7 cellular contexts compared by ENCODE assay signal in the genomic region with DNA sequence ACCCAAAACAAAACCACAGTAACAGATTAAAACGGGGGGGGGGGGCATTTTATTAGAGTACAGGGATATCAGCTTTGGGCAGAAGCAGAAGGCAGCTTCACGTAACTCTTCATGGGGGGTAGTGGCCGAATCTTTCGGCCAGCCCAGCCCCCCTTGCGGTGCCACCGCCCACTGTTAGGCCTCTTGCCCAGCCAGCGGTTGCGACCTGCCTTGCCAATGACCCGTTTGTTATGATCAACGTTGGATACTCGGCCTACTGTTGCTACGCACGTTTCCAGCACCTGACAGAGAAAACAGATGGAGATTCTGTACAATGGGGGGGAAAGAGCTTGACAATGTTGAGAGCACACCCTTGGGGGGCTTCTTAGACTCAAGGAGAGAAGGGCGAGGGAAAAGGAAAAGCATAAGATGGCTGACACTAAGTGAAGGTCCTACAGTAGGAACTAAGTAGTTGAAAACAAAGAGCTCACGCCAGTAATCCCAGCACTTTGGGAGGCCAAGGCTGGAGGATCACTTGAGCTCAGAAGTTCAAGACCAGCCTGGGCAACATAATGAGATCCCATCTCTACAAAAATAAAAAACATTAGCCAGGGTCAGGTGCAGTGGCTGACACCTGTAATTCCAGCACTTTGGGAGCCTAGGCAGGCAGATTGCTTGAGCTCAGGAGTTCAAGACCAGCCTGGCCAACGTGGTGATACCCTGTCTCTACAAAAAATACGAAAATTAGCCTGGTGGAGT. TPM values are rescaled to one million over a fixed set of nuclear protein-coding genes. Genes with fewer than 3 reads are reported as not detected.
A peak's percentile ranks its signal among the peaks of the same experiment; 100 is the strongest.
DNase-seq lines count a peak whose midpoint lies in the region; ATAC-seq lines count a peak whose summit lies in the region.

No MANE protein-coding gene starts in this region.

- H3K4me3 ChIP-seq in HUES64 (ENCODE audit: low read length) (peak overlapping the region; percentile 73), iPS-15b (ENCODE audit: low read depth, low read length) (peak overlapping the region; percentile 86)

- H3K4me1 ChIP-seq in HUES64 (ENCODE audit: insufficient read depth, low read length) (peaks cover 10% of the 10 kb centered on the region; the same call in 1 of the 2 replicates), iPS-15b (ENCODE audit: control insufficient read depth, insufficient read depth, low read length) (peaks cover 8% of the 10 kb centered on the region)

- H3K9me3 Mint-ChIP-seq in activated CD8-positive, alpha-beta T cell treated with anti-CD3 and anti-CD28 coated beads, Interleukin-2, amount 10 ng/mL, durations not matched to agents 7 days and 5 days (ENCODE audit: insufficient read depth) = no peaks in the 10 kb centered on the region
- no peaks in the 10 kb centered on the region for H3K9me3 Mint-ChIP-seq in stimulated activated memory B cell treated with anti-CD40 and anti-IgM and Interleukin-4, amounts not matched to agents 10 μg/mL and 1 μg/mL and 100 μg/mL, for 72 hours

- 84% methylated on average over 17 of the region's 17 CpGs for WGBS in HUES64

- peak overlapping the region; percentile 90 for H3K4me3 Mint-ChIP-seq in activated CD8-positive, alpha-beta T cell treated with anti-CD3 and anti-CD28 coated beads, Interleukin-2, amount 10 ng/mL, durations not matched to agents 7 days and 5 days
- peak overlapping the region; percentile 98 for H3K4me3 Mint-ChIP-seq in stimulated activated memory B cell treated with anti-CD40 and anti-IgM and Interleukin-4, amounts not matched to agents 10 μg/mL and 1 μg/mL and 100 μg/mL, for 72 hours

- H3K9ac ChIP-seq in HUES64 (ENCODE audit: low read depth, low read length) (0 out of 2 replicates have a peak overlapping the region, but pooled peaks have one; percentile 92), iPS-15b (ENCODE audit: low read depth, low read length) (no peak overlapping the region)

- peak overlapping the region; percentile 99 for H3K27ac Mint-ChIP-seq in activated CD8-positive, alpha-beta T cell treated with anti-CD3 and anti-CD28 coated beads, Interleukin-2, amount 10 ng/mL, durations not matched to agents 7 days and 5 days
- peak overlapping the region; percentile 96 for H3K27ac Mint-ChIP-seq in stimulated activated memory B cell treated with anti-CD40 and anti-IgM and Interleukin-4, amounts not matched to agents 10 μg/mL and 1 μg/mL and 100 μg/mL, for 72 hours

- H3K36me3 Mint-ChIP-seq in activated CD8-positive, alpha-beta T cell treated with anti-CD3 and anti-CD28 coated beads, Interleukin-2, amount 10 ng/mL, durations not matched to agents 7 days and 5 days (ENCODE audit: low read depth) = peaks cover 44% of the 10 kb centered on the region
- peaks cover 47% of the 10 kb centered on the region for H3K36me3 Mint-ChIP-seq in stimulated activated memory B cell treated with anti-CD40 and anti-IgM and Interleukin-4, amounts not matched to agents 10 μg/mL and 1 μg/mL and 100 μg/mL, for 72 hours

- ATAC-seq in activated CD8-positive, alpha-beta T cell treated with anti-CD3 and anti-CD28 coated beads, Interleukin-2, amount 10 ng/mL, durations not matched to agents 7 days and 5 days = no peak
- ATAC-seq in stimulated activated memory B cell treated with anti-CD40 and anti-IgM and Interleukin-4, amounts not matched to agents 10 μg/mL and 1 μg/mL and 100 μg/mL, for 72 hours = no peak
- ATAC-seq in HG03439 (IDR thresholded peaks at IDR 0.05; ENCODE audit: unreplicated experiment) = no peak

- POLR2A ChIA-PET in activated CD8-positive, alpha-beta T cell treated with anti-CD3 and anti-CD28 coated beads, Interleukin-2, amount 10 ng/mL, durations not matched to agents 7 days and 5 days (lab: Charles Lee) = interaction anchor here (0.6 to 1.7 kb wide), 16 partner anchors 10 to 967 kb away, joined by 3 to 12 read pairs (median 4); a partner anchor contains a TSS

- DNase-seq in activated CD8-positive, alpha-beta T cell treated with anti-CD3 and anti-CD28 coated beads, Interleukin-2, amount 10 ng/mL, durations not matched to agents 7 days and 5 days = no peak
- DNase-seq in NCI-H187 treated with DMSO at 0.1 percent for 48 hours (lab: John Stamatoyannopoulos, UW) (no peak), cortex of kidney (lab: John Stamatoyannopoulos, UW) (no peak)

- CTCF ChIA-PET in activated CD8-positive, alpha-beta T cell treated with anti-CD3 and anti-CD28 coated beads, Interleukin-2, amount 10 ng/mL, durations not matched to agents 7 days and 5 days (lab: Charles Lee) = interaction anchor here (0.7 to 1.8 kb wide), 8 partner anchors 9 to 1183 kb away, joined by 3 to 9 read pairs (median 4); a partner anchor contains a TSS

- peaks cover 50% of the 10 kb centered on the region for H3K4me1 Mint-ChIP-seq in activated CD8-positive, alpha-beta T cell treated with anti-CD3 and anti-CD28 coated beads, Interleukin-2, amount 10 ng/mL, durations not matched to agents 7 days and 5 days (ENCODE audit: low read depth)
- H3K4me1 Mint-ChIP-seq in stimulated activated memory B cell treated with anti-CD40 and anti-IgM and Interleukin-4, amounts not matched to agents 10 μg/mL and 1 μg/mL and 100 μg/mL, for 72 hours = peaks cover 54% of the 10 kb centered on the region

- H3K9me3 ChIP-seq in HUES64 (ENCODE audit: insufficient read depth, low read depth, low read length) (no peaks in the 10 kb centered on the region), iPS-15b (ENCODE audit: control insufficient read depth, insufficient read depth, low read length) (no peaks in the 10 kb centered on the region)

- peak overlapping the region; percentile 84; the same call in 1 of the 2 replicates for H3K27ac ChIP-seq in HUES64 (ENCODE audit: low read depth, low read length)

- H3K27me3 ChIP-seq in HUES64 (ENCODE audit: insufficient read depth, low read length) = no peaks in the 10 kb centered on the region
- no peaks in the 10 kb centered on the region for H3K27me3 ChIP-seq in iPS-15b (ENCODE audit: control insufficient read depth, insufficient read depth, low read length)

- H3K36me3 ChIP-seq in HUES64 (ENCODE audit: insufficient read depth, low read length) (peaks cover 40% of the 10 kb centered on the region), iPS-15b (ENCODE audit: control insufficient read depth, insufficient read depth, low read length) (peaks cover 8% of the 10 kb centered on the region)

- no peaks in the 10 kb centered on the region for H3K27me3 Mint-ChIP-seq in activated CD8-positive, alpha-beta T cell treated with anti-CD3 and anti-CD28 coated beads, Interleukin-2, amount 10 ng/mL, durations not matched to agents 7 days and 5 days (ENCODE audit: low read depth)
- H3K27me3 Mint-ChIP-seq in stimulated activated memory B cell treated with anti-CD40 and anti-IgM and Interleukin-4, amounts not matched to agents 10 μg/mL and 1 μg/mL and 100 μg/mL, for 72 hours = no peaks in the 10 kb centered on the region

RNA-seq across cellular contexts. Expression of a gene that starts 0.7 kb away (rescaled TPM):
- polyA plus RNA-seq in HUES64 (2013, experiment 1 of 2) = 10.0 TPM
- polyA plus RNA-seq in HUES64 (2013, experiment 2 of 2) = 12.1 TPM
- total RNA-seq in activated CD8-positive, alpha-beta T cell treated with anti-CD3 and anti-CD28 coated beads, Interleukin-2, amount 10 ng/mL, durations not matched to agents 7 days and 5 days = 1 to 10 TPM; 8.5 to 8.9 TPM

RNA-seq across cellular contexts. Expression of a gene that starts 4.9 kb away (rescaled TPM):
- 62.2 TPM for polyA plus RNA-seq in HUES64 (2013, experiment 1 of 2)
- 59.8 TPM for polyA plus RNA-seq in HUES64 (2013, experiment 2 of 2)
- total RNA-seq in activated CD8-positive, alpha-beta T cell treated with anti-CD3 and anti-CD28 coated beads, Interleukin-2, amount 10 ng/mL, durations not matched to agents 7 days and 5 days = 10 to 100 TPM; 57.5 to 58.7 TPM

RNA-seq across cellular contexts. Expression of a gene that starts 5.1 kb away (rescaled TPM):
- 17.2 TPM for polyA plus RNA-seq in HUES64 (2013, experiment 1 of 2)
- 16.3 TPM for polyA plus RNA-seq in HUES64 (2013, experiment 2 of 2)
- total RNA-seq in activated CD8-positive, alpha-beta T cell treated with anti-CD3 and anti-CD28 coated beads, Interleukin-2, amount 10 ng/mL, durations not matched to agents 7 days and 5 days = 10 to 100 TPM; 11.1 to 12.4 TPM

RNA-seq across cellular contexts. Expression of a gene that starts 21.7 kb away (rescaled TPM):
- polyA plus RNA-seq in HUES64 (2013, experiment 1 of 2) = 81.6 TPM
- 88.8 TPM for polyA plus RNA-seq in HUES64 (2013, experiment 2 of 2)
- total RNA-seq in activated CD8-positive, alpha-beta T cell treated with anti-CD3 and anti-CD28 coated beads, Interleukin-2, amount 10 ng/mL, durations not matched to agents 7 days and 5 days = 1 to 10 TPM; 1.2 to 1.8 TPM

RNA-seq across cellular contexts. Expression of a gene that starts 33.0 kb away (rescaled TPM):
- 116 TPM for polyA plus RNA-seq in HUES64 (2013, experiment 1 of 2)
- polyA plus RNA-seq in HUES64 (2013, experiment 2 of 2) = 102 TPM
- 10 to 100 TPM; 84.3 to 92.8 TPM for total RNA-seq in activated CD8-positive, alpha-beta T cell treated with anti-CD3 and anti-CD28 coated beads, Interleukin-2, amount 10 ng/mL, durations not matched to agents 7 days and 5 days
